Comparison of ENCODE assay signal across 8 cellular contexts in genomic region chr12:74365178-74365964, GRCh38.
DNase-seq lines count a peak whose midpoint lies in the region; ATAC-seq and TF ChIP-seq lines count a peak whose summit lies in the region.

No MANE protein-coding gene starts in this region.

- ATAC-seq in HG03469 (IDR thresholded peaks at IDR 0.05; ENCODE audit: unreplicated experiment): peak; percentile 60

- DNase-seq in NCI-H146 (lab: John Stamatoyannopoulos, UW): peak; percentile 32
- DNase-seq in NCI-H146 treated with DMSO at 0.1 percent for 48 hours (lab: John Stamatoyannopoulos, UW; ENCODE audit: unreplicated experiment): no peak
- peak; percentile 7 for DNase-seq in GM20000 (ENCODE audit: low spot score)
- DNase-seq in SW480 (ENCODE audit: low spot score): peak; percentile 27
- peak; percentile 6 for DNase-seq in inferior parietal cortex (ENCODE audit: extremely low spot score)
- DNase-seq in DMS79 (lab: John Stamatoyannopoulos, UW): no peak
- DNase-seq in GM19238 (ENCODE audit: insufficient read length, low spot score): no peak

- peak; percentile 37 for TF ChIP-seq CTCF in GM20000 (IDR thresholded peaks at IDR 0.05; ENCODE audit: extremely low read depth, missing control alignments)

Comparison
In these comparisons a context has a peak if more than half of its experiments do, and no peak if none do; other contexts are left out.
1. DNase-seq: peak in NCI-H146 (single experiment), GM20000 (single experiment), SW480 (single experiment) and inferior parietal cortex (single experiment); none in NCI-H146 treated with DMSO at 0.1 percent for 48 hours (single experiment), DMS79 (single experiment) and GM19238 (single experiment).